In the genomic region with DNA sequence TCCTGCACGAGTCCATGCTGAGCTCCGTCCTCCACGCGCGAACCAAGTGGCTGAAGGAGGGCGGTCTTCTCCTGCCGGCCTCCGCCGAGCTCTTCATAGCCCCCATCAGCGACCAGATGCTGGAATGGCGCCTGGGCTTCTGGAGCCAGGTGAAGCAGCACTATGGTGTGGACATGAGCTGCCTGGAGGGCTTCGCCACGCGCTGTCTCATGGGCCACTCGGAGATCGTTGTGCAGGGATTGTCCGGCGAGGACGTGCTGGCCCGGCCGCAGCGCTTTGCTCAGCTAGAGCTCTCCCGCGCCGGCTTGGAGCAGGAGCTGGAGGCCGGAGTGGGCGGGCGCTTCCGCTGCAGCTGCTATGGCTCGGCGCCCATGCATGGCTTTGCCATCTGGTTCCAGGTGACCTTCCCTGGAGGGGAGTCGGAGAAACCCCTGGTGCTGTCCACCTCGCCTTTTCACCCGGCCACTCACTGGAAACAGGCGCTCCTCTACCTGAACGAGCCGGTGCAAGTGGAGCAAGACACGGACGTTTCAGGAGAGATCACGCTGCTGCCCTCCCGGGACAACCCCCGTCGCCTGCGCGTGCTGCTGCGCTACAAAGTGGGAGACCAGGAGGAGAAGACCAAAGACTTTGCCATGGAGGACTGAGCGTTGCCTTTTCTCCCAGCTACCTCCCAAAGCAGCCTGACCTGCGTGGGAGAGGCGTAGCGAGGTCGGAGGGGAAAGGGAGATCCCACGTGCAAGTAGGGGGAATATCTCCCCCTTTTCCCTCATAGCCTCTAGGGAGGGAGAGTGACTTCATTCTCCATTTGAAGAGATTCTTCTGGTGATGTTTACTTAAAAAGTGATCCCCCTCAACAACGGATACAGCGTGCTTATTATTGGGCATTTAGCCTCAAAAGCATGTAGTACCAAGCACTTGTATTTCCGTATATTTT, we compare ENCODE assay signal across 8 cellular contexts. TPM values are rescaled to one million over a fixed set of nuclear protein-coding genes. Genes with fewer than 3 reads are reported as not detected.
DNase-seq lines count a peak whose midpoint lies in the region; ATAC-seq and TF ChIP-seq lines count a peak whose summit lies in the region.

No MANE protein-coding gene starts in this region.

- ATAC-seq in HG02852 (IDR thresholded peaks at IDR 0.05; ENCODE audit: unreplicated experiment) (peak; percentile 69), right lobe of liver (peak; percentile 73 to 86 (median 82))
- peak; percentile 62 for ATAC-seq in activated CD4-positive, alpha-beta T cell treated with anti-CD3 and anti-CD28 coated beads for 36 hours

- DNase-seq in NOMO-1 (lab: John Stamatoyannopoulos, UW; ENCODE audit: unreplicated experiment in 2 of 2) (peak; percentile 18 to 37), NOMO-1 treated with dmso at 0.1 percent for 144 hours (lab: John Stamatoyannopoulos, UW; ENCODE audit: unreplicated experiment) (no peak), NCI-H1694 (lab: John Stamatoyannopoulos, UW) (peak; percentile 34), dermis microvascular lymphatic vessel endothelial cell (ENCODE audit: low read depth in 2 of 2) (peak; percentile 36 to 75), right lobe of liver (peak; percentile 70 to 77 (median 76))
- DNase-seq in activated CD4-positive, alpha-beta T cell treated with anti-CD3 and anti-CD28 coated beads for 36 hours: peak; percentile 73
- peak; percentile 36 to 52 for DNase-seq in stimulated activated CD4-positive, alpha-beta T cell treated with anti-CD3 and anti-CD28 coated beads, Interleukin-4, amount 100 ng/mL, for 4 hours

- no peaks in the 10 kb centered on the region for H3K9me3 Mint-ChIP-seq in activated CD4-positive, alpha-beta T cell treated with anti-CD3 and anti-CD28 coated beads for 36 hours (ENCODE audit: low read depth)

- POLR2A ChIA-PET in activated CD4-positive, alpha-beta T cell treated with anti-CD3 and anti-CD28 coated beads for 36 hours (lab: Charles Lee): no interaction called here

- no peaks in the 10 kb centered on the region for H3K27me3 Mint-ChIP-seq in activated CD4-positive, alpha-beta T cell treated with anti-CD3 and anti-CD28 coated beads for 36 hours

- peaks cover 0 to 6% (median 0%) of the 10 kb centered on the region in 4 donors for H3K4me1 ChIP-seq in right lobe of liver

- peak overlapping the region; percentile 89 for H3K4me3 Mint-ChIP-seq in activated CD4-positive, alpha-beta T cell treated with anti-CD3 and anti-CD28 coated beads for 36 hours

- H3K9me3 ChIP-seq in right lobe of liver: no peaks in the 10 kb centered on the region

- H3K36me3 ChIP-seq in right lobe of liver: no peaks in the 10 kb centered on the region

- peak overlapping the region in 1 of 3 donors; percentile 70 for H3K27ac ChIP-seq in right lobe of liver

- intact Hi-C loops in activated CD4-positive, alpha-beta T cell treated with anti-CD3 and anti-CD28 coated beads for 36 hours (cut with DNase I, micrococcal nuclease): loop anchor here (2.0 to 10.0 kb wide), 4 partner anchors 83 to 907 kb away; partner anchors contain the start of genes NTNG1 (in 2 of the 2) and VAV3 (in 1 of the 2)
- intact Hi-C loops in right lobe of liver (cut with DNase I): no loop called here

- no peaks in the 10 kb centered on the region for H3K27me3 ChIP-seq in right lobe of liver

- WGBS in right lobe of liver (ENCODE audit: insufficient coverage, low coverage, low lambda C conversion rate, missing lambda C conversion rate): 10% methylated on average over 18 of the region's 55 CpGs

- peak overlapping the region; percentile 59 to 84 (median 70) for H3K4me3 ChIP-seq in right lobe of liver

- H3K27ac Mint-ChIP-seq in activated CD4-positive, alpha-beta T cell treated with anti-CD3 and anti-CD28 coated beads for 36 hours: peak overlapping the region; percentile 93

- peaks cover 17% of the 10 kb centered on the region for H3K4me1 Mint-ChIP-seq in activated CD4-positive, alpha-beta T cell treated with anti-CD3 and anti-CD28 coated beads for 36 hours

- peak; percentile 36 for TF ChIP-seq POLR2A in right lobe of liver (IDR thresholded peaks at IDR 0.05)

- H3K36me3 Mint-ChIP-seq in activated CD4-positive, alpha-beta T cell treated with anti-CD3 and anti-CD28 coated beads for 36 hours (ENCODE audit: low read depth): peaks cover 25% of the 10 kb centered on the region

- CTCF ChIA-PET in activated CD4-positive, alpha-beta T cell treated with anti-CD3 and anti-CD28 coated beads for 36 hours (lab: Charles Lee): interaction anchor here (0.6 to 1.7 kb wide), 4 partner anchors 10 to 85 kb away, joined by 3 to 7 read pairs (median 4); no protein-coding TSS in a partner anchor

- TF ChIP-seq CTCF in right lobe of liver (IDR thresholded peaks at IDR 0.05): no peak

RNA-seq across cellular contexts. Expression of gene PRMT6, which starts 1.0 kb away (rescaled TPM):
- total RNA-seq in activated CD4-positive, alpha-beta T cell treated with anti-CD3 and anti-CD28 coated beads for 36 hours: 10 to 100 TPM; 13.3 to 15.4 TPM
- total RNA-seq in dermis microvascular lymphatic vessel endothelial cell (12.6 and 14.0 TPM in 2 replicates), right lobe of liver (10 to 100 TPM in 2 of 6 experiments, 1 to 10 TPM in 3, under 1 TPM in 1; 0.97 to 12.7 (median 5.4) TPM)

Comparison
In these comparisons a context has a peak if more than half of its experiments do, and no peak if none do; other contexts are left out.
1. intact Hi-C loops: an anchor here in activated CD4-positive, alpha-beta T cell treated with anti-CD3 and anti-CD28 coated beads for 36 hours (2.0 to 10.0 kb wide); none called in right lobe of liver.